In the genomic region with DNA sequence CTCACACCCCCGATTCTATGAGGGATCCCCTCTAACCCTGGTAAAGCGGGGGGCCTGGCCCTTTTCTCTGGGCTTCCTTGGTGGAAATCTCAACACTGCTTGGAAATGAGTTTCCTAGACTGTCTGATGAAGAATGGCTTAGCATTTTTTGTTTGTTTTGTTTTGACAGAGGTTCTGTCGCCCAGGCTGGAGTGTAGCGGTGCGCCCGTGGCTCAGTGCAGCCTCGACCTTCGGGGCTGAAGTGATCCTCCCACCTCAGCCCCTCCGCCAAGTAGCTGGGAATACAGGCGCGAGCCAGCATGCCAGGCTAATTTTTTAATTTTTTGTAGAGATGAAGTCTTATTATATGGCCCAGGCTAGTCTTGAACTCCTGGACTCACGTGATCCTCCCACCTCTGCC, we compare ENCODE assay signal across 1 cellular context.
TF ChIP-seq lines count a peak whose summit lies in the region.

No MANE protein-coding gene starts in this region.

TF ChIP-seq in HepG2, 621 proteins besides CTCF, POLR2A, EP300 and RAD21:
- TF ChIP-seq ZNF678 (CRISPR knock-in tag; IDR thresholded peaks at IDR 0.05) (no peak), STAG1 (CRISPR knock-in tag; IDR thresholded peaks at IDR 0.05) (no peak), SMAD1 (CRISPR knock-in tag; IDR thresholded peaks at IDR 0.05; ENCODE audit: borderline replicate concordance, low read depth) (no peak), ZNF432 (CRISPR knock-in tag; IDR thresholded peaks at IDR 0.05; ENCODE audit: borderline replicate concordance) (no peak), ZFP1 (CRISPR knock-in tag; IDR thresholded peaks at IDR 0.05) (no peak), ZNF577 (CRISPR knock-in tag; IDR thresholded peaks at IDR 0.05; ENCODE audit: borderline replicate concordance, low read depth) (no peak), SRSF9 (IDR thresholded peaks at IDR 0.05; ENCODE audit: borderline replicate concordance, insufficient read depth, low read depth, low read length, poor library complexity, severe bottlenecking) (no peak), ZNF512B (CRISPR knock-in tag; IDR thresholded peaks at IDR 0.05; ENCODE audit: borderline replicate concordance) (no peak), PBX3 (CRISPR knock-in tag; IDR thresholded peaks at IDR 0.05; ENCODE audit: borderline replicate concordance) (no peak), ZNF574 (CRISPR knock-in tag; IDR thresholded peaks at IDR 0.05) (no peak), NFIB (CRISPR knock-in tag; IDR thresholded peaks at IDR 0.05; ENCODE audit: borderline replicate concordance) (no peak), ADNP (CRISPR knock-in tag; IDR thresholded peaks at IDR 0.05) (no peak), ZNF570 (CRISPR knock-in tag; IDR thresholded peaks at IDR 0.05; ENCODE audit: borderline replicate concordance) (no peak), CBX1 (IDR thresholded peaks at IDR 0.05; ENCODE audit: low read depth) (no peak), MTF2 (CRISPR knock-in tag; IDR thresholded peaks at IDR 0.05; ENCODE audit: borderline replicate concordance) (no peak), ZNF614 (CRISPR knock-in tag; IDR thresholded peaks at IDR 0.05; ENCODE audit: borderline replicate concordance) (no peak), FLYWCH1 (CRISPR knock-in tag; IDR thresholded peaks at IDR 0.05) (no peak)
- TF ChIP-seq, protein P1, sequence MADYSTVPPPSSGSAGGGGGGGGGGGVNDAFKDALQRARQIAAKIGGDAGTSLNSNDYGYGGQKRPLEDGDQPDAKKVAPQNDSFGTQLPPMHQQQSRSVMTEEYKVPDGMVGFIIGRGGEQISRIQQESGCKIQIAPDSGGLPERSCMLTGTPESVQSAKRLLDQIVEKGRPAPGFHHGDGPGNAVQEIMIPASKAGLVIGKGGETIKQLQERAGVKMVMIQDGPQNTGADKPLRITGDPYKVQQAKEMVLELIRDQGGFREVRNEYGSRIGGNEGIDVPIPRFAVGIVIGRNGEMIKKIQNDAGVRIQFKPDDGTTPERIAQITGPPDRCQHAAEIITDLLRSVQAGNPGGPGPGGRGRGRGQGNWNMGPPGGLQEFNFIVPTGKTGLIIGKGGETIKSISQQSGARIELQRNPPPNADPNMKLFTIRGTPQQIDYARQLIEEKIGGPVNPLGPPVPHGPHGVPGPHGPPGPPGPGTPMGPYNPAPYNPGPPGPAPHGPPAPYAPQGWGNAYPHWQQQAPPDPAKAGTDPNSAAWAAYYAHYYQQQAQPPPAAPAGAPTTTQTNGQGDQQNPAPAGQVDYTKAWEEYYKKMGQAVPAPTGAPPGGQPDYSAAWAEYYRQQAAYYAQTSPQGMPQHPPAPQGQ (CRISPR knock-in tag; IDR thresholded peaks at IDR 0.05; ENCODE audit: borderline replicate concordance), result no peak
TF ChIP-seq in HepG2: peak in this region for 0.
